12 cellular contexts compared by ENCODE assay signal in the genomic region with DNA sequence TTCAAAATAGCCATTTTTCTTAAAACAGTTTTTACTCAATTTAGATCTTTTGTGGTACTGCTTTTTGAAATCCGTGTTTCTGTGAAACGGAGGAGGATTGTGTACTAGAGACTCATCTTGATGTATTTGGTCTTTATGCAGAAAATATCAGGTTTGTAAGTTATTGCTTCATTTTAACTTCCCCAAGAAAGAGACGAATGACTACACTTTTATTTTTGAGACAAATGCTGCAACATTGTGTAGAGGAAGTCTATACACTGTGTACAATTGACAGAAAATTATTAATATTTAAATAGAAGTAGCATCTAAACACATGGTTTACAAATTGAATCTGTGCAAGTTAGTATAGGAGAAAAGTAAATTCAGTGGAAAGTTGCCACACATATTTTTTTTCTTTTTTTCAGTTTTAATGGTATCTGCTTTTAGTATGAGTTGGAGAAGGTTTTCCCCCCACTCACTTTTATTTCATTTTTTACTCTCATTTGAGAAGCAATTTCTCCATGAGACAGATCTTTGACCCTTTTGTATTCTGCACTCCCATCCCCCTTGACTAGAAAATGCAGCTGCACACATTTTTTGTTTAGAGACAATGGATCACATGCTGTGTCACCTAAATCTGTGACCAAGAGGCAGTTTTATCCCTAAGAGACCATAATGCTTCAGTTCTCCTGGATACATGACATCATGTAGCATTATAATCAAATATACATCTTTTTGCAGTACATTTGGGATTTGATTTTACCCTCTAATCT. TPM values are rescaled to one million over a fixed set of nuclear protein-coding genes. Genes with fewer than 3 reads are reported as not detected.
DNase-seq lines count a peak whose midpoint lies in the region; ATAC-seq, FAIRE-seq and TF ChIP-seq lines count a peak whose summit lies in the region.
"Had no signal": no experiment of that assay in that cellular context is flagged by ENCODE, and none has a peak within 500 bp of the region (broad histone marks: within the 10 kb centered on the region; RNA-seq: fewer than 3 reads in every experiment).

No MANE protein-coding gene starts in this region.

- H3K36me3 Mint-ChIP-seq in CD4-positive, alpha-beta T cell (ENCODE audit: low read depth): no peaks in the 10 kb centered on the region
- H3K36me3 Mint-ChIP-seq: naive B cell had no signal

- intact Hi-C loops in CD4-positive, alpha-beta T cell (cut with DNase I, micrococcal nuclease): no loop called here
- intact Hi-C loops in left colon (cut with DNase I, micrococcal nuclease): no loop called here

- FAIRE-seq in D721Med (lab: Jason Lieb, UNC): no peak

- peak overlapping the region; percentile 2 for H3K4me3 Mint-ChIP-seq in CD4-positive, alpha-beta T cell

- no peak for DNase-seq in CD4-positive, alpha-beta T cell
- peak; percentile 43 for DNase-seq in NCI-H1105 (lab: John Stamatoyannopoulos, UW)
- peak; percentile 54 for DNase-seq in SKM-1 (lab: John Stamatoyannopoulos, UW; ENCODE audit: unreplicated experiment)
- peak; percentile 85 for DNase-seq in medulla oblongata (ENCODE audit: extremely low spot score)
- DNase-seq in D721Med (ENCODE audit: insufficient read length, low spot score): no peak
- no peak for DNase-seq in MG63
- no peak for DNase-seq in left colon
- DNase-seq in activated T-cell treated with anti-CD3 and anti-CD28 coated beads for 4 hours: no peak
- DNase-seq: activated CD4-positive, alpha-beta T cell treated with anti-CD3 and anti-CD28 coated beads for 1 hour; naive B cell; NCI-H524 treated with DMSO at 0.1 percent for 48 hours had no signal

- no peaks in the 10 kb centered on the region for H3K9me3 Mint-ChIP-seq in CD4-positive, alpha-beta T cell
- H3K9me3 Mint-ChIP-seq: naive B cell had no signal

- peaks cover 85% of the 10 kb centered on the region for H3K4me1 Mint-ChIP-seq in CD4-positive, alpha-beta T cell (ENCODE audit: low read depth)

- no peaks in the 10 kb centered on the region for H3K9me3 ChIP-seq in CD4-positive, alpha-beta T cell (ENCODE audit: control insufficient read depth, low read length)
- H3K9me3 ChIP-seq in MG63: no peaks in the 10 kb centered on the region
- H3K9me3 ChIP-seq: ascending aorta had no signal

- no peaks in the 10 kb centered on the region for H3K27me3 ChIP-seq in CD4-positive, alpha-beta T cell (ENCODE audit: control insufficient read depth, insufficient read depth, low read length)
- no peaks in the 10 kb centered on the region for H3K27me3 ChIP-seq in MG63
- H3K27me3 ChIP-seq: ascending aorta had no signal

- peaks cover 4% of the 10 kb centered on the region; the same call in 1 of the 2 replicates for H3K36me3 ChIP-seq in MG63
- H3K36me3 ChIP-seq: ascending aorta had no signal

- CTCF ChIA-PET in CD4-positive, alpha-beta T cell (lab: Charles Lee): no interaction called here

- no peak overlapping the region for H3K27ac ChIP-seq in CD4-positive, alpha-beta T cell (ENCODE audit: low read depth, low read length)
- H3K27ac ChIP-seq: ascending aorta had no signal

- no peak overlapping the region for H3K4me3 ChIP-seq in MG63
- H3K4me3 ChIP-seq: ascending aorta had no signal

- H3K27me3 Mint-ChIP-seq in CD4-positive, alpha-beta T cell: no peaks in the 10 kb centered on the region
- H3K27me3 Mint-ChIP-seq: naive B cell had no signal

- ATAC-seq in CD4-positive, alpha-beta T cell (ENCODE audit: poor library complexity): no peak
- ATAC-seq in left colon: no peak

- H3K27ac Mint-ChIP-seq in CD4-positive, alpha-beta T cell: no peak overlapping the region

- POLR2A ChIA-PET in CD4-positive, alpha-beta T cell (lab: Charles Lee): no interaction called here

- TF ChIP-seq CTCF in CD4-positive, alpha-beta T cell (IDR thresholded peaks at IDR 0.05): no peak
- TF ChIP-seq CTCF in D721Med (IDR thresholded peaks at IDR 0.05; ENCODE audit: insufficient read depth, missing control alignments): no peak

RNA-seq across cellular contexts. Expression of gene FOXN2, which starts 14.7 kb away (rescaled TPM):
- total RNA-seq in CD4-positive, alpha-beta T cell: 10 to 100 TPM; 55.5 to 56.8 TPM
- 21.3 and 27.3 TPM in 2 replicates for total RNA-seq in MG63 (2014; rRNA removed; shearing (Covaris generic); ENCODE audit: low replicate concordance)
- 10 to 100 TPM; 16.1 to 18.2 TPM for total RNA-seq in left colon

Comparison
In these comparisons a context has a peak if more than half of its experiments do, and no peak if none do; other contexts are left out.
1. DNase-seq: peak in NCI-H1105 (single experiment), SKM-1 (single experiment) and medulla oblongata (single experiment); none in CD4-positive, alpha-beta T cell (0 of 10), D721Med (single experiment), MG63 (single experiment), left colon (0 of 2) and activated T-cell treated with anti-CD3 and anti-CD28 coated beads for 4 hours (single experiment).